Comparison of ENCODE assay signal across 1 cellular context in the genomic region with DNA sequence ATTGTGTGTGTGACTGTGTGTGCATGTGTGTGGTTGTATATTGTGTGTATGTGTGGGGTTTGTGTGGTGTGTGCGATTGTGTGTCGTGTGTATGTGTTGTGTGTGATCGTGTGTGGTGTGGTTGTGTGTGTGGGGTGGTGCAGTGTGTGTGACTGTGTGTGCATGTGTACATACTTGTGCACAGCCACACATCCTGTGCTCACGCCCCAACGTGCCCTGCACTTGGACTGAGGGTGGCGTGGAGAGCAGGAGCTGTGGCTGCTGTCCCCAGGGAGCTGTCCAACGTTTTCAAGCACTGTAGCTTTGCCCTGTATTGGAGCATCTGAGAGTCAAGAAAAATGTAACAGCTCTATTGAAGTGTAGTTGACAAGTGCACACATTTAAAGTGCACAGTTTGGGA.
TF ChIP-seq lines count a peak whose summit lies in the region.

No MANE protein-coding gene starts in this region.

TF ChIP-seq in GM12878, 131 proteins besides CTCF, POLR2A, EP300 and RAD21 (continued from another document):
- TF ChIP-seq, protein P1, sequence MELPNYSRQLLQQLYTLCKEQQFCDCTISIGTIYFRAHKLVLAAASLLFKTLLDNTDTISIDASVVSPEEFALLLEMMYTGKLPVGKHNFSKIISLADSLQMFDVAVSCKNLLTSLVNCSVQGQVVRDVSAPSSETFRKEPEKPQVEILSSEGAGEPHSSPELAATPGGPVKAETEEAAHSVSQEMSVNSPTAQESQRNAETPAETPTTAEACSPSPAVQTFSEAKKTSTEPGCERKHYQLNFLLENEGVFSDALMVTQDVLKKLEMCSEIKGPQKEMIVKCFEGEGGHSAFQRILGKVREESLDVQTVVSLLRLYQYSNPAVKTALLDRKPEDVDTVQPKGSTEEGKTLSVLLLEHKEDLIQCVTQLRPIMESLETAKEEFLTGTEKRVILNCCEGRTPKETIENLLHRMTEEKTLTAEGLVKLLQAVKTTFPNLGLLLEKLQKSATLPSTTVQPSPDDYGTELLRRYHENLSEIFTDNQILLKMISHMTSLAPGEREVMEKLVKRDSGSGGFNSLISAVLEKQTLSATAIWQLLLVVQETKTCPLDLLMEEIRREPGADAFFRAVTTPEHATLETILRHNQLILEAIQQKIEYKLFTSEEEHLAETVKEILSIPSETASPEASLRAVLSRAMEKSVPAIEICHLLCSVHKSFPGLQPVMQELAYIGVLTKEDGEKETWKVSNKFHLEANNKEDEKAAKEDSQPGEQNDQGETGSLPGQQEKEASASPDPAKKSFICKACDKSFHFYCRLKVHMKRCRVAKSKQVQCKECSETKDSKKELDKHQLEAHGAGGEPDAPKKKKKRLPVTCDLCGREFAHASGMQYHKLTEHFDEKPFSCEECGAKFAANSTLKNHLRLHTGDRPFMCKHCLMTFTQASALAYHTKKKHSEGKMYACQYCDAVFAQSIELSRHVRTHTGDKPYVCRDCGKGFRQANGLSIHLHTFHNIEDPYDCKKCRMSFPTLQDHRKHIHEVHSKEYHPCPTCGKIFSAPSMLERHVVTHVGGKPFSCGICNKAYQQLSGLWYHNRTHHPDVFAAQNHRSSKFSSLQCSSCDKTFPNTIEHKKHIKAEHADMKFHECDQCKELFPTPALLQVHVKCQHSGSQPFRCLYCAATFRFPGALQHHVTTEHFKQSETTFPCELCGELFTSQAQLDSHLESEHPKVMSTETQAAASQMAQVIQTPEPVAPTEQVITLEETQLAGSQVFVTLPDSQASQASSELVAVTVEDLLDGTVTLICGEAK (IDR thresholded peaks at IDR 0.05; ENCODE audit: borderline replicate concordance), result no peak
TF ChIP-seq in GM12878: peak in this region for 3.
